Comparison of ENCODE assay signal across 33 cellular contexts in the genomic region with DNA sequence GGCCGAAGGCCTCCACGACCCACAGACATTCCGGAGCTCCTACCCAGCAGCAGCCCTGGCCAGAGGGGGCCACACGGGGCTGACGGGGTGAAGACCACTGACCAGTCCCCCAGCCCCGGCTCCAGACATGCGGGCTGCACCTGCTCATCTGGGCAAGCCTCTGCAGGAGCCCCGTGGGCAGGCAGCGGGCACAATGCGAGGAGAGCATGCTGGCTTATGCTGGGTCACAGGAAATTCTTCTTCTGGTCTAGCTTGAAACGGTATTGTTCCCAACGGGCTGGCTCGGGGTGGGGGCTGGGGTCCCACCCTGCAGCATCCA. TPM values are rescaled to one million over a fixed set of nuclear protein-coding genes. Genes with fewer than 3 reads are reported as not detected.
"Had no signal": no experiment of that assay in that cellular context is flagged by ENCODE, and none has a peak within 500 bp of the region (broad histone marks: within the 10 kb centered on the region; RNA-seq: fewer than 3 reads in every experiment).

No MANE protein-coding gene starts in this region.

- H3K4me3 ChIP-seq: MG63, PC-9, SJCRH30, SK-N-MC had no signal

- DNase-seq: activated CD4-positive, alpha-beta memory T cell treated with anti-CD3 and anti-CD28 coated beads, Interleukin-2, amount 10 ng/mL, durations not matched to agents 7 days and 5 days; activated CD4-positive, alpha-beta T cell treated with anti-CD3 and anti-CD28 coated beads for 1 hour; activated CD4-positive, alpha-beta T cell treated with anti-CD3 and anti-CD28 coated beads for 48 hours; activated CD4-positive, CD25-positive, alpha-beta regulatory T cell; activated CD8-positive, alpha-beta memory T cell treated with anti-CD3 and anti-CD28 coated beads for 24 hours; activated CD8-positive, alpha-beta memory T cell treated with anti-CD3 and anti-CD28 coated beads, Interleukin-2, amount 10 ng/mL, durations not matched to agents 7 days and 5 days; activated CD8-positive, alpha-beta memory T cell treated with anti-CD3 and anti-CD28 coated beads, Interleukin-2, amount 50 U/mL, for 48 hours; activated effector memory CD4-positive, alpha-beta T cell treated with Interleukin-2 at 50 U/mL for 16 hours; activated naive CD4-positive, alpha-beta T cell treated with anti-CD3 and anti-CD28 coated beads, Interleukin-2, amount 10 ng/mL, durations not matched to agents 7 days and 5 days; activated naive CD8-positive, alpha-beta T cell treated with anti-CD3 and anti-CD28 coated beads, Interleukin-2, amount 50 U/mL, for 24 hours; activated T-cell treated with anti-CD3 and anti-CD28 coated beads, Interleukin-2, amount 50 U/mL, for 48 hours; anterior cingulate cortex; caudate nucleus; cerebellar nuclear complex; Kasumi-1; MG63; NCI-H1048; NCI-H1105 treated with DMSO at 0.1 percent for 48 hours; NCI-H1436; NCI-H1694; NCI-H1930; NCI-H345; NCI-H524 treated with DMSO at 0.1 percent for 48 hours; PC-9; SJCRH30; T-cell; T-helper 2 cell; T-helper 9 cell; WERI-Rb-1 had no signal

- H3K4me2 ChIP-seq: PC-9 had no signal

- ATAC-seq: activated CD8-positive, alpha-beta memory T cell treated with anti-CD3 and anti-CD28 coated beads, Interleukin-2, amount 10 ng/mL, durations not matched to agents 7 days and 5 days; activated naive CD8-positive, alpha-beta T cell treated with anti-CD3 and anti-CD28 coated beads, Interleukin-2, amount 50 U/mL, for 24 hours; T-cell had no signal

- H3K36me3 ChIP-seq: MG63, SJCRH30, WERI-Rb-1 had no signal

- H2AFZ ChIP-seq: PC-9 had no signal

- H3K9me3 ChIP-seq: MG63, SJCRH30 had no signal

- H3K27ac ChIP-seq: PC-9, SJCRH30, SK-N-MC, WERI-Rb-1 had no signal

RNA-seq across cellular contexts. Expression of a gene that starts 1.4 kb away (rescaled TPM):
- total RNA-seq: activated CD4-positive, alpha-beta memory T cell treated with anti-CD3 and anti-CD28 coated beads, Interleukin-2, amount 10 ng/mL, durations not matched to agents 7 days and 5 days; activated CD8-positive, alpha-beta memory T cell treated with anti-CD3 and anti-CD28 coated beads, Interleukin-2, amount 10 ng/mL, durations not matched to agents 7 days and 5 days; bronchial epithelial cell; OCI-LY7; PC-9; SJCRH30; T-cell had no signal

RNA-seq across cellular contexts. Expression of a gene that starts 34.9 kb away (rescaled TPM):
- total RNA-seq: activated CD4-positive, alpha-beta memory T cell treated with anti-CD3 and anti-CD28 coated beads, Interleukin-2, amount 10 ng/mL, durations not matched to agents 7 days and 5 days; NCI-H460; T-cell had no signal
